30 cellular contexts compared by ENCODE assay signal in genomic region chr1:233959971-233960710, GRCh38. TPM values are rescaled to one million over a fixed set of nuclear protein-coding genes. Genes with fewer than 3 reads are reported as not detected.
"Had no signal": no experiment of that assay in that cellular context is flagged by ENCODE, and none has a peak within 500 bp of the region (broad histone marks: within the 10 kb centered on the region; RNA-seq: fewer than 3 reads in every experiment).

No MANE protein-coding gene starts in this region.

- H3K36me3 Mint-ChIP-seq: naive thymus-derived CD4-positive, alpha-beta T cell; natural killer cell treated with Interleukin-12 subunit alpha and Interleukin-12 subunit beta and Interleukin-15 and Interleukin-18, amount 100 ng/mL, for 72 hours; stimulated activated memory B cell treated with anti-CD40 and anti-IgM and Interleukin-4, amounts not matched to agents 10 μg/mL and 1 μg/mL and 100 μg/mL, for 72 hours had no signal

- H3K4me1 Mint-ChIP-seq: stimulated activated memory B cell treated with anti-CD40 and anti-IgM and Interleukin-4, amounts not matched to agents 10 μg/mL and 1 μg/mL and 100 μg/mL, for 72 hours had no signal

- H3K36me3 ChIP-seq: left ventricle myocardium inferior, ovary, prostate gland, spleen, stomach, thyroid gland, transverse colon, upper lobe of left lung, vagina had no signal

- H3K4me1 ChIP-seq: left ventricle myocardium inferior, prostate gland, spleen, stomach, testis, thyroid gland, transverse colon, upper lobe of left lung, vagina had no signal

- FAIRE-seq: small intestine had no signal

- H3K79me2 ChIP-seq: hepatocyte had no signal

- H3K4me3 Mint-ChIP-seq: mesothelial cell of epicardium; naive thymus-derived CD4-positive, alpha-beta T cell; natural killer cell treated with Interleukin-12 subunit alpha and Interleukin-12 subunit beta and Interleukin-15 and Interleukin-18, amount 100 ng/mL, for 72 hours; stimulated activated memory B cell treated with anti-CD40 and anti-IgM and Interleukin-4, amounts not matched to agents 10 μg/mL and 1 μg/mL and 100 μg/mL, for 72 hours had no signal

- H3K27me3 ChIP-seq: hepatocyte, ovary, stomach, testis, thyroid gland, transverse colon, upper lobe of left lung, vagina had no signal

- H3K9me3 ChIP-seq: ovary, prostate gland, testis, thyroid gland, transverse colon, vagina had no signal

- H2AFZ ChIP-seq: hepatocyte had no signal

- H3K27ac ChIP-seq: hepatocyte, left ventricle myocardium inferior, ovary, prostate gland, spleen, stomach, testis, thyroid gland, transverse colon, upper lobe of left lung, vagina had no signal

- DNase-seq: islet precursor cell; left ventricle myocardium inferior; mesendoderm; naive thymus-derived CD4-positive, alpha-beta T cell; ovary; posterior cingulate gyrus; retina; right cardiac atrium; small intestine; spleen; stimulated activated CD4-positive, alpha-beta T cell treated with anti-CD3 and anti-CD28 coated beads, Interleukin-1b, Interleukin-23, amount 100 ng/mL, for 48 hours; stimulated activated CD4-positive, alpha-beta T cell treated with anti-CD3 and anti-CD28 coated beads, Interleukin-2, amount 100 ng/mL, for 48 hours; stimulated activated CD4-positive, alpha-beta T cell treated with anti-CD3 and anti-CD28 coated beads, Interleukin-4, amount 100 ng/mL, for 4 hours; stimulated activated CD8-positive, alpha-beta memory T cell treated with anti-CD3 and anti-CD28 coated beads, Interleukin-4, amount 100 ng/mL, for 48 hours; stimulated activated naive CD8-positive, alpha-beta T cell treated with anti-CD3 and anti-CD28 coated beads, Interleukin-15, Interleukin-2, amounts not matched to agents 100 U/mL and 50 U/mL, for 24 hours; stomach; testis; thyroid gland; transverse colon; upper lobe of left lung had no signal

- H3K4me2 ChIP-seq: hepatocyte had no signal

- H3K4me3 ChIP-seq: hepatocyte, left ventricle myocardium inferior, lung, ovary, prostate gland, spleen, stomach, testis, thyroid gland, transverse colon, upper lobe of left lung, vagina had no signal

- H3K27ac Mint-ChIP-seq: mesothelial cell of epicardium; naive thymus-derived CD4-positive, alpha-beta T cell; natural killer cell treated with Interleukin-12 subunit alpha and Interleukin-12 subunit beta and Interleukin-15 and Interleukin-18, amount 100 ng/mL, for 72 hours; stimulated activated memory B cell treated with anti-CD40 and anti-IgM and Interleukin-4, amounts not matched to agents 10 μg/mL and 1 μg/mL and 100 μg/mL, for 72 hours had no signal

- ATAC-seq: naive thymus-derived CD4-positive, alpha-beta T cell; natural killer cell treated with Interleukin-12 subunit alpha and Interleukin-12 subunit beta and Interleukin-15 and Interleukin-18, amount 100 ng/mL, for 72 hours; right cardiac atrium; sciatic nerve; stimulated activated memory B cell treated with anti-CD40 and anti-IgM and Interleukin-4, amounts not matched to agents 10 μg/mL and 1 μg/mL and 100 μg/mL, for 72 hours; stimulated activated naive CD8-positive, alpha-beta T cell treated with anti-CD3 and anti-CD28 coated beads, Interleukin-15, Interleukin-2, amounts not matched to agents 100 U/mL and 50 U/mL, for 24 hours had no signal

RNA-seq across cellular contexts. Expression of gene SLC35F3, which starts 55.7 kb away (rescaled TPM):
- total RNA-seq: left ventricle myocardium inferior, mononuclear cell, myocyte, sciatic nerve, transverse colon had no signal
- polyA plus RNA-seq: right cardiac atrium had no signal
